In genomic region chr1:117631361-117631760, GRCh38 we compare ENCODE assay signal across 21 cellular contexts. TPM values are rescaled to one million over a fixed set of nuclear protein-coding genes. Genes with fewer than 3 reads are reported as not detected.
A peak's percentile ranks its signal among the peaks of the same experiment; 100 is the strongest.
DNase-seq lines count a peak whose midpoint lies in the region; ATAC-seq and TF ChIP-seq lines count a peak whose summit lies in the region.
"Had no signal": no experiment of that assay in that cellular context is flagged by ENCODE, and none has a peak within 500 bp of the region (broad histone marks: within the 10 kb centered on the region; RNA-seq: fewer than 3 reads in every experiment).

No MANE protein-coding gene starts in this region.

- no peak overlapping the region for H3K27ac Mint-ChIP-seq in activated CD8-positive, alpha-beta memory T cell treated with anti-CD3 and anti-CD28 coated beads, Interleukin-2, amount 10 ng/mL, durations not matched to agents 7 days and 5 days
- H3K27ac Mint-ChIP-seq: activated naive CD4-positive, alpha-beta T cell treated with anti-CD3 and anti-CD28 coated beads, Interleukin-2, amount 50 U/mL, for 72 hours; H9 had no signal

- H3K27me3 ChIP-seq in DND-41 (ENCODE audit: insufficient read depth, low read length, poor library complexity) (no peaks in the 10 kb centered on the region), KMS-11 (ENCODE audit: insufficient read depth, low read depth) (no peaks in the 10 kb centered on the region), osteoblast (ENCODE audit: insufficient read depth, low read length) (peaks cover 59% of the 10 kb centered on the region)
- H3K27me3 ChIP-seq: colonic mucosa had no signal

- H3K9ac ChIP-seq in DND-41 (ENCODE audit: low read depth, low read length) (no peak overlapping the region), KMS-11 (no peak overlapping the region)
- H3K9ac ChIP-seq: parathyroid adenoma had no signal

- POLR2A ChIA-PET in RWPE1 (lab: Yijun Ruan, JAX; ENCODE audit: low non-redundant PET), result no interaction called here

- H3K36me3 Mint-ChIP-seq in activated CD8-positive, alpha-beta memory T cell treated with anti-CD3 and anti-CD28 coated beads, Interleukin-2, amount 10 ng/mL, durations not matched to agents 7 days and 5 days, result peaks cover 31% of the 10 kb centered on the region
- H3K36me3 Mint-ChIP-seq: activated naive CD4-positive, alpha-beta T cell treated with anti-CD3 and anti-CD28 coated beads, Interleukin-2, amount 50 U/mL, for 72 hours had no signal

- in situ Hi-C loops in KBM-7 (cut with MboI; ENCODE audit: low pct_unique_long_range_greater_than_20kb, low sequenced_read_pairs), result no loop called here

- no peak overlapping the region for H3K4me2 ChIP-seq in DND-41 (ENCODE audit: insufficient read depth, low read length)
- peak overlapping the region; percentile 51; the same call in 1 of the 2 replicates for H3K4me2 ChIP-seq in KMS-11
- no peak overlapping the region for H3K4me2 ChIP-seq in osteoblast (ENCODE audit: insufficient read depth, low read length)

- H2AFZ ChIP-seq in DND-41 (ENCODE audit: low read depth, low read length) (no peak overlapping the region), KMS-11 (ENCODE audit: low read depth) (no peak overlapping the region), osteoblast (ENCODE audit: low read length) (no peak overlapping the region)
- H2AFZ ChIP-seq: parathyroid adenoma had no signal

- peaks cover 68% of the 10 kb centered on the region for H3K4me1 Mint-ChIP-seq in activated CD8-positive, alpha-beta memory T cell treated with anti-CD3 and anti-CD28 coated beads, Interleukin-2, amount 10 ng/mL, durations not matched to agents 7 days and 5 days

- no peaks in the 10 kb centered on the region for H3K9me3 Mint-ChIP-seq in activated CD8-positive, alpha-beta memory T cell treated with anti-CD3 and anti-CD28 coated beads, Interleukin-2, amount 10 ng/mL, durations not matched to agents 7 days and 5 days (ENCODE audit: low read depth)
- H3K9me3 Mint-ChIP-seq: activated naive CD4-positive, alpha-beta T cell treated with anti-CD3 and anti-CD28 coated beads, Interleukin-2, amount 50 U/mL, for 72 hours; H9 had no signal

- DNase-seq in DND-41 (no peak), osteoblast (ENCODE audit: insufficient read length, low spot score, missing footprints) (peak; percentile 59), KBM-7 (no peak), GM03348 (ENCODE audit: low spot score) (no peak), RWPE1 (ENCODE audit: low spot score) (no peak)
- no peak for DNase-seq in activated CD8-positive, alpha-beta memory T cell treated with anti-CD3 and anti-CD28 coated beads, Interleukin-2, amount 10 ng/mL, durations not matched to agents 7 days and 5 days
- DNase-seq: activated CD4-positive, alpha-beta T cell treated with anti-CD3 and anti-CD28 coated beads for 48 hours; activated T-cell treated with anti-CD3 and anti-CD28 coated beads, Interleukin-2, amount 50 U/mL, for 1 hour; colonic mucosa; DMS 273 treated with DMSO at 0.1 percent for 48 hours; H9; NCI-H1694; NCI-H526 treated with DMSO at 0.1 percent for 48 hours; stimulated activated CD4-positive, alpha-beta T cell treated with anti-CD3 and anti-CD28 coated beads, Interleukin-4, amount 100 ng/mL, for 4 hours; stimulated activated CD8-positive, alpha-beta memory T cell treated with anti-CD3 and anti-CD28 coated beads, Interleukin-4, amount 100 ng/mL, for 48 hours had no signal

- peaks cover 14% of the 10 kb centered on the region for H3K4me1 ChIP-seq in DND-41 (ENCODE audit: insufficient read depth, low read length)
- H3K4me1 ChIP-seq in KMS-11 (ENCODE audit: low read depth, poor library complexity, severe bottlenecking), result peaks cover 90% of the 10 kb centered on the region
- H3K4me1 ChIP-seq in osteoblast (ENCODE audit: insufficient read depth, low read length), result no peaks in the 10 kb centered on the region
- H3K4me1 ChIP-seq: colonic mucosa had no signal

- no peaks in the 10 kb centered on the region for H3K9me3 ChIP-seq in DND-41 (ENCODE audit: insufficient read depth, low read length, severe bottlenecking)
- no peaks in the 10 kb centered on the region for H3K9me3 ChIP-seq in osteoblast (ENCODE audit: low read depth, low read length)
- H3K9me3 ChIP-seq: colonic mucosa, thoracic aorta had no signal

- H3K27ac ChIP-seq in DND-41 (ENCODE audit: low read length) (no peak overlapping the region), KMS-11 (peak overlapping the region; percentile 74), osteoblast (ENCODE audit: low read depth, low read length) (no peak overlapping the region), RWPE1 (no peak overlapping the region)
- H3K27ac ChIP-seq: colonic mucosa, parathyroid adenoma, skin epidermis, thoracic aorta had no signal

- no peaks in the 10 kb centered on the region for H3K27me3 Mint-ChIP-seq in activated CD8-positive, alpha-beta memory T cell treated with anti-CD3 and anti-CD28 coated beads, Interleukin-2, amount 10 ng/mL, durations not matched to agents 7 days and 5 days

- H4K20me1 ChIP-seq in DND-41 (ENCODE audit: insufficient read depth, low read length) (peaks cover 66% of the 10 kb centered on the region), KMS-11 (ENCODE audit: insufficient read depth) (no peaks in the 10 kb centered on the region), osteoblast (ENCODE audit: insufficient read depth, low read length) (no peaks in the 10 kb centered on the region)

- 0 out of 3 replicates have a peak, but pooled peaks have one; percentile 21 for ATAC-seq in DND-41 (ENCODE audit: insufficient read depth, low read depth)
- ATAC-seq in activated CD8-positive, alpha-beta memory T cell treated with anti-CD3 and anti-CD28 coated beads, Interleukin-2, amount 10 ng/mL, durations not matched to agents 7 days and 5 days, result peak; percentile 48
- ATAC-seq: activated naive CD4-positive, alpha-beta T cell treated with anti-CD3 and anti-CD28 coated beads, Interleukin-2, amount 50 U/mL, for 72 hours; Panc1 had no signal

- H3K36me3 ChIP-seq in DND-41 (ENCODE audit: insufficient read depth, low read length) (peaks cover 32% of the 10 kb centered on the region), KMS-11 (ENCODE audit: insufficient read depth) (no peaks in the 10 kb centered on the region), osteoblast (ENCODE audit: insufficient read depth, low read length) (no peaks in the 10 kb centered on the region)
- H3K36me3 ChIP-seq: colonic mucosa, thoracic aorta had no signal

- H3K4me3 ChIP-seq in DND-41 (ENCODE audit: low read depth in 1 of 2, low read length in 2 of 2) (no peak overlapping the region), KMS-11 (IDR thresholded peaks at IDR 0.05; ENCODE audit: insufficient read depth, low read depth, low read length) (no peak overlapping the region), osteoblast (ENCODE audit: insufficient read depth, low read length) (no peak overlapping the region)
- H3K4me3 ChIP-seq: colonic mucosa, skin epidermis, thoracic aorta had no signal

- no peak overlapping the region for H3K4me3 Mint-ChIP-seq in activated CD8-positive, alpha-beta memory T cell treated with anti-CD3 and anti-CD28 coated beads, Interleukin-2, amount 10 ng/mL, durations not matched to agents 7 days and 5 days
- H3K4me3 Mint-ChIP-seq: H9 had no signal

- TF ChIP-seq CTCF in DND-41 (IDR thresholded peaks at IDR 0.05; ENCODE audit: borderline replicate concordance, extremely low read depth, low read length, poor library complexity, severe bottlenecking), result no peak
- TF ChIP-seq CTCF in KMS-11 (conservative IDR thresholded peaks at IDR 0.05; ENCODE audit: low read depth, low read length), result no peak
- no peak for TF ChIP-seq CTCF in osteoblast (IDR thresholded peaks at IDR 0.05; ENCODE audit: extremely low read depth, low read depth, low read length)
- no peak for TF ChIP-seq CTCF in RWPE1 (conservative IDR thresholded peaks at IDR 0.05; ENCODE audit: low read depth)

- H3K79me2 ChIP-seq in DND-41 (ENCODE audit: insufficient read depth, low read length) (peaks cover 23% of the 10 kb centered on the region), KMS-11 (ENCODE audit: insufficient read depth, low read depth) (peaks cover 2% of the 10 kb centered on the region; the same call in 1 of the 2 replicates), osteoblast (ENCODE audit: insufficient read depth, low read length) (no peaks in the 10 kb centered on the region)
- H3K79me2 ChIP-seq: parathyroid adenoma had no signal

- CTCF ChIA-PET in activated CD8-positive, alpha-beta memory T cell treated with anti-CD3 and anti-CD28 coated beads, Interleukin-2, amount 10 ng/mL, durations not matched to agents 7 days and 5 days (lab: Charles Lee), result interaction anchor here (0.9 to 8.2 kb wide), 8 partner anchors 9 to 127 kb away, joined by 3 to 52 read pairs (median 6); no protein-coding TSS in a partner anchor
- CTCF ChIA-PET in RWPE1 (lab: Yijun Ruan, JAX), result no interaction called here

RNA-seq across cellular contexts. Expression of gene TENT5C, which starts 25.5 kb away (rescaled TPM):
- 10 to 100 TPM; 41.6 to 50.3 TPM for total RNA-seq in activated CD8-positive, alpha-beta memory T cell treated with anti-CD3 and anti-CD28 coated beads, Interleukin-2, amount 10 ng/mL, durations not matched to agents 7 days and 5 days
- total RNA-seq in osteoblast, result 0.36 and 0.59 TPM in 2 replicates

Comparison
In these comparisons a context has a peak if more than half of its experiments do, and no peak if none do; other contexts are left out.
1. RNA of gene TENT5C, which starts 25.5 kb away (total RNA-seq): 41.6 to 50.3 TPM in activated CD8-positive, alpha-beta memory T cell treated with anti-CD3 and anti-CD28 coated beads, Interleukin-2, amount 10 ng/mL, durations not matched to agents 7 days and 5 days; 0.36 to 0.59 TPM in osteoblast; every median in the first group is over 10 times any median in the second.